Comparison of ENCODE assay signal across 13 cellular contexts in the genomic region with DNA sequence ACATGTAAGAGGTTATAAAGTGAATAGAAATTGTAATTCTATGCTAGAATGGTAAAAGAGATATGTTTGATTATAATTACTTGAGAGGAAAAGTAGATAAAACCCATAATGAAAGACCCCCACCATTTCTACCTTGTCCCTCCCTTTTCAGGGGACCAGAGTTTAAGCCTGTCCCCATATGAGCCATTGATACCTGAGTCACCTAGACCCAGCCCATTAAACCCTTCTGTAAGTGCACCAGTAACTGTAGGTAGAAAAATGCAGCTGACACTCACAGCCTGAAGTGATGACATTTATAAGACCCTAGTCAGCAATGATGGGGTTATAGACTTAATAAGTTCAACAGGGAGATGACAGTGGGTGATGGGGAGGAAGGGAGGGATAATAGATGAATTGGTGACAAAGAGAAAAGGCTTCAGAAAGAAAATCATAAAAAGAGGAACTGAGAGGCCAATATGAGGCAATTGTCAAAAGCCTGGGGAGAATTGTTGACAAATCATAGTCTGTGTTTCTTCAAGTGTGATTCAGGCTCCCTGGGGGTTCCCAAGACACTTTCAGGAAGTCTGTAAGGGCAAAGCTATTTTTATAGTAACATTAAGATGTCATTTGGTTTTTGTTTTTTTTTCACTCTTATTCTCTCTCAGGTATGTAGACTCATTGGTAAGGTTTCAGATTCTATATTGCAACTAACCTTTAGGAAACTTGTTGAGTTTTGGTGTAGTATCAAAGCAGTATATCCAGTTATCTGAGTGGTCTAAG.
A peak's percentile ranks its signal among the peaks of the same experiment; 100 is the strongest.
DNase-seq lines count a peak whose midpoint lies in the region; ATAC-seq and TF ChIP-seq lines count a peak whose summit lies in the region.
"Had no signal": no experiment of that assay in that cellular context is flagged by ENCODE, and none has a peak within 500 bp of the region (broad histone marks: within the 10 kb centered on the region; RNA-seq: fewer than 3 reads in every experiment).

No MANE protein-coding gene starts in this region.

- peak; percentile 92 for DNase-seq in NB4 (ENCODE audit: low read depth)
- no peak for DNase-seq in CD8-positive, alpha-beta memory T cell
- no peak for DNase-seq in HuH-7.5 (ENCODE audit: low spot score)
- no peak for DNase-seq in DMS53 treated with DMSO at 0.1 percent for 48 hours (lab: John Stamatoyannopoulos, UW; ENCODE audit: unreplicated experiment)
- no peak for DNase-seq in cerebellum (ENCODE audit: low spot score)
- DNase-seq: activated T-cell treated with anti-CD3 and anti-CD28 coated beads, Interleukin-2, amount 50 U/mL, for 72 hours; BE2C; sigmoid colon had no signal

- peaks cover 0 to 3% (median 0%) of the 10 kb centered on the region in 11 experiments; a peak in 1 of 22 replicates for H3K27me3 ChIP-seq in BLaER1 treated with 17β-estradiol and CSF1 and Interleukin-3, amounts not matched to agents 10 nM and 100 nM
- H3K27me3 ChIP-seq in CD8-positive, alpha-beta memory T cell (ENCODE audit: insufficient read depth, low read length, poor library complexity, severe bottlenecking): no peaks in the 10 kb centered on the region
- H3K27me3 ChIP-seq: BE2C, sigmoid colon had no signal

- H3K27ac Mint-ChIP-seq in CD8-positive, alpha-beta memory T cell: peak overlapping the region in 1 of 8 donors; percentile 34
- H3K27ac Mint-ChIP-seq: activated T-cell treated with anti-CD3 and anti-CD28 coated beads, Interleukin-2, amount 50 U/mL, for 72 hours had no signal

- H3K4me3 Mint-ChIP-seq in CD8-positive, alpha-beta memory T cell: no peak overlapping the region
- H3K4me3 Mint-ChIP-seq: activated T-cell treated with anti-CD3 and anti-CD28 coated beads, Interleukin-2, amount 50 U/mL, for 72 hours had no signal

- H3K4me3 ChIP-seq in BLaER1 treated with 17β-estradiol and CSF1 and Interleukin-3, amounts not matched to agents 10 nM and 100 nM: peak overlapping the region in 1 of 10 experiments; percentile 12; a peak in 1 of 20 replicates
- no peak overlapping the region for H3K4me3 ChIP-seq in NB4 (ENCODE audit: low read depth, low read length)
- H3K4me3 ChIP-seq in CD8-positive, alpha-beta memory T cell (ENCODE audit: low read length): no peak overlapping the region
- H3K4me3 ChIP-seq: sigmoid colon, thoracic aorta had no signal

- TF ChIP-seq POLR2A in NB4 (IDR thresholded peaks at IDR 0.05; ENCODE audit: extremely low read depth, insufficient read length): no peak

- no peaks in the 10 kb centered on the region for H3K36me3 ChIP-seq in BLaER1 treated with 17β-estradiol and CSF1 and Interleukin-3, amounts not matched to agents 10 nM and 100 nM
- H3K36me3 ChIP-seq in CD8-positive, alpha-beta memory T cell (ENCODE audit: insufficient read depth, low read length): no peaks in the 10 kb centered on the region
- H3K36me3 ChIP-seq: BE2C, sigmoid colon, thoracic aorta had no signal

- ATAC-seq in GM19324 (IDR thresholded peaks at IDR 0.05; ENCODE audit: low FRiP score, unreplicated experiment) (peak; percentile 100), HG02943 (IDR thresholded peaks at IDR 0.05; ENCODE audit: low read depth, unreplicated experiment) (peak; percentile 97)
- ATAC-seq: Panc1 had no signal

- POLR2A ChIA-PET in CD8-positive, alpha-beta memory T cell (lab: Charles Lee): no interaction called here

- peak overlapping the region in 9 of 11 experiments; percentile 60 to 80 (median 70); a peak in 18 of 22 replicates for H3K9ac ChIP-seq in BLaER1 treated with 17β-estradiol and CSF1 and Interleukin-3, amounts not matched to agents 10 nM and 100 nM

- H3K27me3 Mint-ChIP-seq in CD8-positive, alpha-beta memory T cell: no peaks in the 10 kb centered on the region

- CTCF ChIA-PET in CD8-positive, alpha-beta memory T cell (lab: Charles Lee): no interaction called here

- H3K4me1 ChIP-seq in BLaER1 treated with 17β-estradiol and CSF1 and Interleukin-3, amounts not matched to agents 10 nM and 100 nM: peaks cover 26 to 49% (median 42%) of the 10 kb centered on the region in 10 experiments
- no peaks in the 10 kb centered on the region for H3K4me1 ChIP-seq in CD8-positive, alpha-beta memory T cell (ENCODE audit: insufficient read depth, low read length)
- H3K4me1 ChIP-seq: BE2C, sigmoid colon had no signal

- no peaks in the 10 kb centered on the region for H3K9me3 ChIP-seq in BLaER1 treated with 17β-estradiol and CSF1 and Interleukin-3, amounts not matched to agents 10 nM and 100 nM (replicated peaks in 1 of 11)
- no peaks in the 10 kb centered on the region for H3K9me3 ChIP-seq in CD8-positive, alpha-beta memory T cell (ENCODE audit: low read length)
- H3K9me3 ChIP-seq: BE2C, sigmoid colon had no signal

- H3K36me3 Mint-ChIP-seq in CD8-positive, alpha-beta memory T cell: no peaks in the 10 kb centered on the region

- H3K27ac ChIP-seq in BLaER1 treated with 17β-estradiol and CSF1 and Interleukin-3, amounts not matched to agents 10 nM and 100 nM: peak overlapping the region; percentile 51 to 95 (median 90); a peak in 21 of 22 replicates
- no peak overlapping the region for H3K27ac ChIP-seq in CD8-positive, alpha-beta memory T cell (ENCODE audit: low read depth, low read length)
- H3K27ac ChIP-seq: sigmoid colon, thoracic aorta had no signal

- no peak for TF ChIP-seq CTCF in NB4 (IDR thresholded peaks at IDR 0.05; ENCODE audit: low read depth, low read length)

- H3K4me1 Mint-ChIP-seq in CD8-positive, alpha-beta memory T cell: no peaks in the 10 kb centered on the region

- peaks cover 0 to 8% (median 2%) of the 10 kb centered on the region in 5 donors for H3K9me3 Mint-ChIP-seq in CD8-positive, alpha-beta memory T cell
- H3K9me3 Mint-ChIP-seq: activated T-cell treated with anti-CD3 and anti-CD28 coated beads, Interleukin-2, amount 50 U/mL, for 72 hours had no signal

- peak overlapping the region; percentile 63 to 87 (median 75) for H3K4me2 ChIP-seq in BLaER1 treated with 17β-estradiol and CSF1 and Interleukin-3, amounts not matched to agents 10 nM and 100 nM

- no peaks in the 10 kb centered on the region for H4K20me1 ChIP-seq in BLaER1 treated with 17β-estradiol and CSF1 and Interleukin-3, amounts not matched to agents 10 nM and 100 nM
